23 cellular contexts compared by ENCODE assay signal in genomic region chrX:145623453-145623852, GRCh38.
A peak's percentile ranks its signal among the peaks of the same experiment; 100 is the strongest.
DNase-seq lines count a peak whose midpoint lies in the region; TF ChIP-seq lines count a peak whose summit lies in the region.
"Had no signal": no experiment of that assay in that cellular context is flagged by ENCODE, and none has a peak within 500 bp of the region (broad histone marks: within the 10 kb centered on the region; RNA-seq: fewer than 3 reads in every experiment).

No MANE protein-coding gene starts in this region.

- BruUV-seq in MCF 10A (replicated peaks; lab: Mats Ljungman, UMichigan) = no TSS peak

- peaks cover 7% of the 10 kb centered on the region for H3K4me1 Mint-ChIP-seq in MCF 10A (ENCODE audit: insufficient read depth, unreplicated experiment)
- H3K4me1 Mint-ChIP-seq in neural progenitor cell = no peaks in the 10 kb centered on the region
- H3K4me1 Mint-ChIP-seq: CD14-positive monocyte; CD4-positive, alpha-beta memory T cell; CD4-positive, CD25-positive, alpha-beta regulatory T cell; CD8-positive, alpha-beta memory T cell had no signal

- in situ Hi-C loops in astrocyte of the spinal cord (cut with HindIII; ENCODE audit: low sequenced_read_pairs) = no loop called here

- no peaks in the 10 kb centered on the region for H3F3A ChIP-seq in neural progenitor cell (ENCODE audit: low read depth)

- no peak overlapping the region for H3K9ac ChIP-seq in neural progenitor cell
- H3K9ac ChIP-seq: BLaER1 had no signal

- no peaks in the 10 kb centered on the region for H3K79me2 ChIP-seq in neural progenitor cell (ENCODE audit: low read depth)

- CTCF ChIA-PET in MCF 10A (lab: Yijun Ruan, JAX) = interaction anchor here (0.6 kb wide), 1 partner anchor 651 kb away, joined by 3 read pairs; no protein-coding TSS in a partner anchor

- H3K9me3 ChIP-seq in breast epithelium (no peaks in the 10 kb centered on the region), neural progenitor cell (ENCODE audit: low read depth) (no peaks in the 10 kb centered on the region)
- H3K9me3 ChIP-seq: BE2C, BLaER1 had no signal

- H3K36me3 Mint-ChIP-seq in MCF 10A (ENCODE audit: insufficient read depth, unreplicated experiment) = no peaks in the 10 kb centered on the region
- H3K36me3 Mint-ChIP-seq in neural progenitor cell = no peaks in the 10 kb centered on the region
- H3K36me3 Mint-ChIP-seq: CD14-positive monocyte; CD4-positive, alpha-beta memory T cell; CD4-positive, CD25-positive, alpha-beta regulatory T cell; CD8-positive, alpha-beta memory T cell had no signal

- no peak overlapping the region for H3K27ac ChIP-seq in breast epithelium
- no peak overlapping the region for H3K27ac ChIP-seq in neural progenitor cell
- H3K27ac ChIP-seq: 22Rv1, BLaER1 had no signal

- H3K4me3 Mint-ChIP-seq in MCF 10A (ENCODE audit: unreplicated experiment) = no peak overlapping the region
- no peak overlapping the region for H3K4me3 Mint-ChIP-seq in neural progenitor cell
- H3K4me3 Mint-ChIP-seq: CD14-positive monocyte; CD4-positive, alpha-beta memory T cell; CD4-positive, CD25-positive, alpha-beta regulatory T cell; CD8-positive, alpha-beta memory T cell had no signal

- DNase-seq in MCF 10A (ENCODE audit: unreplicated experiment) (peak; percentile 8), breast epithelium (ENCODE audit: low spot score in 2 of 2) (no peak), astrocyte of the spinal cord (ENCODE audit: low read depth, low spot score) (peak; percentile 35), neural progenitor cell (ENCODE audit: low spot score) (no peak), hepatic stellate cell (ENCODE audit: low spot score) (no peak)
- DNase-seq: ACHN; BE2C; C1 segment of cervical spinal cord; CD4-positive, alpha-beta memory T cell; CD4-positive, CD25-positive, alpha-beta regulatory T cell; CD8-positive, alpha-beta memory T cell; COR-L47; DMS 273 treated with DMSO at 0.1 percent for 48 hours; DMS153; DMS53; DMS79; DND-41; EL; GDM1 had no signal

- no peak overlapping the region for H2AFZ ChIP-seq in neural progenitor cell (replicated peaks)

- TF ChIP-seq POLR2A in breast epithelium (IDR thresholded peaks at IDR 0.05) = no peak

- H4K20me1 ChIP-seq in neural progenitor cell (ENCODE audit: low read depth) = no peaks in the 10 kb centered on the region
- H4K20me1 ChIP-seq: BLaER1 had no signal

- H3K4me1 ChIP-seq in breast epithelium (no peaks in the 10 kb centered on the region), neural progenitor cell (no peaks in the 10 kb centered on the region)
- H3K4me1 ChIP-seq: BE2C, BLaER1 had no signal

- H3K27me3 ChIP-seq in breast epithelium = peaks cover 0 to 8% of the 10 kb centered on the region in 2 donors
- no peaks in the 10 kb centered on the region for H3K27me3 ChIP-seq in neural progenitor cell
- H3K27me3 ChIP-seq: BE2C had no signal

- POLR2A ChIA-PET in MCF 10A (lab: Yijun Ruan, JAX) = no interaction called here

- H3K36me3 ChIP-seq in breast epithelium (no peaks in the 10 kb centered on the region), neural progenitor cell (no peaks in the 10 kb centered on the region)
- H3K36me3 ChIP-seq: BE2C, BLaER1 had no signal

- intact Hi-C loops in MCF 10A (cut with micrococcal nuclease) (no loop called here), breast epithelium (cut with DNase I; ENCODE audit: low total_unique reads) (no loop called here)

- H3K27me3 Mint-ChIP-seq in MCF 10A (ENCODE audit: insufficient read depth, unreplicated experiment) (peaks cover 39% of the 10 kb centered on the region), neural progenitor cell (ENCODE audit: insufficient read depth, low read depth) (no peaks in the 10 kb centered on the region)
- H3K27me3 Mint-ChIP-seq: CD4-positive, alpha-beta memory T cell; CD4-positive, CD25-positive, alpha-beta regulatory T cell had no signal

- H3K27ac Mint-ChIP-seq in MCF 10A (ENCODE audit: low read depth, unreplicated experiment) = no peak overlapping the region
- no peak overlapping the region for H3K27ac Mint-ChIP-seq in neural progenitor cell
- H3K27ac Mint-ChIP-seq: CD14-positive monocyte; CD4-positive, alpha-beta memory T cell; CD4-positive, CD25-positive, alpha-beta regulatory T cell; CD8-positive, alpha-beta memory T cell had no signal

- TF ChIP-seq CTCF in MCF 10A (IDR thresholded peaks at IDR 0.05; ENCODE audit: unreplicated experiment) (no peak), breast epithelium (IDR thresholded peaks at IDR 0.05) (no peak), astrocyte of the spinal cord (IDR thresholded peaks at IDR 0.05; ENCODE audit: low read depth, low read length) (no peak), neural progenitor cell (IDR thresholded peaks at IDR 0.05) (no peak)

- H3K9me3 Mint-ChIP-seq in MCF 10A (ENCODE audit: unreplicated experiment) (no peaks in the 10 kb centered on the region), neural progenitor cell (peaks cover 2% of the 10 kb centered on the region)

- no peak overlapping the region for H3K4me3 ChIP-seq in breast epithelium
- no peak overlapping the region for H3K4me3 ChIP-seq in astrocyte of the spinal cord (ENCODE audit: low read depth, low read length)
- no peak overlapping the region for H3K4me3 ChIP-seq in neural progenitor cell
- H3K4me3 ChIP-seq: BLaER1, GM12878 had no signal

- H3K4me2 ChIP-seq in neural progenitor cell = no peak overlapping the region
- H3K4me2 ChIP-seq: BLaER1 had no signal

Comparison
In these comparisons a context has a peak if more than half of its experiments do, and no peak if none do; other contexts are left out.
1. DNase-seq: peak in MCF 10A (single experiment) and astrocyte of the spinal cord (single experiment); none in breast epithelium (0 of 2), neural progenitor cell (single experiment) and hepatic stellate cell (single experiment).